Comparison of ENCODE assay signal across 19 cellular contexts in genomic region chr11:95994340-95994728, GRCh38.
DNase-seq lines count a peak whose midpoint lies in the region; ATAC-seq and TF ChIP-seq lines count a peak whose summit lies in the region.
"Had no signal": no experiment of that assay in that cellular context is flagged by ENCODE, and none has a peak within 500 bp of the region (broad histone marks: within the 10 kb centered on the region; RNA-seq: fewer than 3 reads in every experiment).

No MANE protein-coding gene starts in this region.

- 66 to 87% methylated on average over 4 of the region's 4 CpGs for WGBS in aorta, 2 donors

- ATAC-seq in CD8-positive, alpha-beta T cell, result no peak
- ATAC-seq in Panc1 (peak; percentile 41; the same call in 1 of the 2 replicates), aorta (ENCODE audit: low FRiP score) (no peak)

- H3K4me1 ChIP-seq in CD8-positive, alpha-beta T cell (ENCODE audit: insufficient read depth, low read length), result no peaks in the 10 kb centered on the region
- no peaks in the 10 kb centered on the region for H3K4me1 ChIP-seq in Panc1 (ENCODE audit: control insufficient read depth, insufficient read depth, low read length)
- H3K4me1 ChIP-seq in aorta (ENCODE audit: control insufficient read depth in 1 of 2, insufficient read depth in 2 of 2, low read length in 2 of 2), result peaks cover 0 to 2% of the 10 kb centered on the region in 2 donors
- H3K4me1 ChIP-seq in right atrium auricular region, result peaks cover 0 to under 1% of the 10 kb centered on the region in 2 donors

- TF ChIP-seq CTCF in CD8-positive, alpha-beta T cell (IDR thresholded peaks at IDR 0.05), result no peak
- no peak for TF ChIP-seq CTCF in Panc1 (IDR thresholded peaks at IDR 0.05)
- TF ChIP-seq CTCF in osteocyte (IDR thresholded peaks at IDR 0.05), result no peak
- no peak for TF ChIP-seq CTCF in right atrium auricular region (IDR thresholded peaks at IDR 0.05)

- BruUV-seq in Panc1 (replicated peaks; lab: Mats Ljungman, UMichigan), result no TSS peak

- in situ Hi-C loops in Panc1 (cut with HindIII; ENCODE audit: low pct_unique_long_range_greater_than_20kb, low sequenced_read_pairs), result no loop called here

- intact Hi-C loops in CD8-positive, alpha-beta T cell (cut with DNase I, micrococcal nuclease), result no loop called here
- intact Hi-C loops in Panc1 (cut with micrococcal nuclease; ENCODE audit: unreplicated experiment) (no loop called here), aorta (cut with DNase I) (no loop called here)

- peaks cover 9% of the 10 kb centered on the region for H3K36me3 ChIP-seq in CD8-positive, alpha-beta T cell (ENCODE audit: insufficient read depth, low read length)
- no peaks in the 10 kb centered on the region for H3K36me3 ChIP-seq in Panc1 (ENCODE audit: control insufficient read depth, insufficient read depth, low read length)
- no peaks in the 10 kb centered on the region for H3K36me3 ChIP-seq in aorta (ENCODE audit: control insufficient read depth in 1 of 2, insufficient read depth in 2 of 2, low read length in 1 of 2)
- H3K36me3 ChIP-seq in right atrium auricular region, result no peaks in the 10 kb centered on the region
- H3K36me3 ChIP-seq: HAP-1 had no signal

- no peak for DNase-seq in CD8-positive, alpha-beta T cell
- DNase-seq in Panc1 (ENCODE audit: low read depth, low spot score) (no peak), left kidney (ENCODE audit: low read depth, low spot score) (peak; percentile 51), osteocyte (ENCODE audit: extremely low spot score, unreplicated experiment) (no peak), aorta (no peak), GM19240 (ENCODE audit: insufficient read length, low spot score) (no peak), right atrium auricular region (ENCODE audit: low spot score) (no peak)
- DNase-seq: ACHN, AML-193, DMS53, Karpas-422, MM.1S, NCI-H1105, NCI-H187, NCI-H510A, NCI-H774, PC-9 had no signal

- peaks cover 48% of the 10 kb centered on the region for H3K36me3 Mint-ChIP-seq in CD8-positive, alpha-beta T cell
- H3K36me3 Mint-ChIP-seq in osteocyte (ENCODE audit: unreplicated experiment), result peaks cover 12% of the 10 kb centered on the region

- no peaks in the 10 kb centered on the region for H3K9me3 Mint-ChIP-seq in CD8-positive, alpha-beta T cell
- no peaks in the 10 kb centered on the region for H3K9me3 Mint-ChIP-seq in osteocyte (ENCODE audit: unreplicated experiment)
- H3K9me3 Mint-ChIP-seq: CD14-positive monocyte had no signal

- peak overlapping the region; percentile 27 for H3K27ac Mint-ChIP-seq in CD8-positive, alpha-beta T cell
- H3K27ac Mint-ChIP-seq in osteocyte (ENCODE audit: unreplicated experiment), result peak overlapping the region; percentile 20
- H3K27ac Mint-ChIP-seq: CD14-positive monocyte had no signal

- CTCF ChIA-PET in CD8-positive, alpha-beta T cell (lab: Charles Lee), result interaction anchor here (0.8 to 1.5 kb wide), 3 partner anchors 17 to 747 kb away, joined by 3 read pairs; partner anchors contain the start of gene MAML2
- CTCF ChIA-PET in Panc1 (lab: Charles Lee), result no interaction called here

- H3K4me3 Mint-ChIP-seq in CD8-positive, alpha-beta T cell, result no peak overlapping the region
- no peak overlapping the region for H3K4me3 Mint-ChIP-seq in osteocyte (ENCODE audit: unreplicated experiment)
- H3K4me3 Mint-ChIP-seq: CD14-positive monocyte had no signal

- H3K27me3 Mint-ChIP-seq in CD8-positive, alpha-beta T cell (ENCODE audit: low read depth), result no peaks in the 10 kb centered on the region
- no peaks in the 10 kb centered on the region for H3K27me3 Mint-ChIP-seq in osteocyte (ENCODE audit: unreplicated experiment)

- H3K4me3 ChIP-seq in CD8-positive, alpha-beta T cell (ENCODE audit: low read depth, low read length), result no peak overlapping the region
- H3K4me3 ChIP-seq in Panc1 (ENCODE audit: low read depth in 2 of 2, low read length in 2 of 2), result no peak overlapping the region
- no peak overlapping the region for H3K4me3 ChIP-seq in aorta (ENCODE audit: low read length in 2 of 2)
- H3K4me3 ChIP-seq in right atrium auricular region, result no peak overlapping the region
- H3K4me3 ChIP-seq: HAP-1, PC-9 had no signal

- peaks cover 41% of the 10 kb centered on the region for H3K4me1 Mint-ChIP-seq in CD8-positive, alpha-beta T cell (ENCODE audit: low read depth)
- peaks cover 51% of the 10 kb centered on the region for H3K4me1 Mint-ChIP-seq in osteocyte (ENCODE audit: unreplicated experiment)
- H3K4me1 Mint-ChIP-seq: CD14-positive monocyte had no signal

- H3K9me3 ChIP-seq in CD8-positive, alpha-beta T cell (ENCODE audit: low read length), result no peaks in the 10 kb centered on the region
- H3K9me3 ChIP-seq in Panc1 (ENCODE audit: control insufficient read depth, insufficient read depth, low read depth, low read length) (no peaks in the 10 kb centered on the region), aorta (ENCODE audit: control insufficient read depth, low read length) (no peaks in the 10 kb centered on the region), right atrium auricular region (no peaks in the 10 kb centered on the region)
- H3K9me3 ChIP-seq: HAP-1 had no signal

- H3K27me3 ChIP-seq in CD8-positive, alpha-beta T cell (ENCODE audit: insufficient read depth, low read length), result no peaks in the 10 kb centered on the region
- no peaks in the 10 kb centered on the region for H3K27me3 ChIP-seq in Panc1 (ENCODE audit: control insufficient read depth, insufficient read depth, low read length)
- no peaks in the 10 kb centered on the region for H3K27me3 ChIP-seq in aorta (ENCODE audit: control insufficient read depth in 1 of 2, insufficient read depth in 2 of 2, low read length in 1 of 2)
- H3K27me3 ChIP-seq in right atrium auricular region, result no peaks in the 10 kb centered on the region

- POLR2A ChIA-PET in CD8-positive, alpha-beta T cell (lab: Charles Lee), result interaction anchor here (0.5 to 0.6 kb wide), 3 partner anchors 199 to 256 kb away, joined by 3 read pairs; no protein-coding TSS in a partner anchor
- POLR2A ChIA-PET in Panc1 (lab: Charles Lee), result no interaction called here

- no peak overlapping the region for H3K27ac ChIP-seq in CD8-positive, alpha-beta T cell (ENCODE audit: low read depth, low read length)
- H3K27ac ChIP-seq in Panc1 (ENCODE audit: low read length) (no peak overlapping the region), aorta (ENCODE audit: low read depth in 1 of 2, low read length in 2 of 2) (no peak overlapping the region), right atrium auricular region (no peak overlapping the region)
- H3K27ac ChIP-seq: PC-9 had no signal
